Comparison of ENCODE assay signal across 14 cellular contexts in the genomic region with DNA sequence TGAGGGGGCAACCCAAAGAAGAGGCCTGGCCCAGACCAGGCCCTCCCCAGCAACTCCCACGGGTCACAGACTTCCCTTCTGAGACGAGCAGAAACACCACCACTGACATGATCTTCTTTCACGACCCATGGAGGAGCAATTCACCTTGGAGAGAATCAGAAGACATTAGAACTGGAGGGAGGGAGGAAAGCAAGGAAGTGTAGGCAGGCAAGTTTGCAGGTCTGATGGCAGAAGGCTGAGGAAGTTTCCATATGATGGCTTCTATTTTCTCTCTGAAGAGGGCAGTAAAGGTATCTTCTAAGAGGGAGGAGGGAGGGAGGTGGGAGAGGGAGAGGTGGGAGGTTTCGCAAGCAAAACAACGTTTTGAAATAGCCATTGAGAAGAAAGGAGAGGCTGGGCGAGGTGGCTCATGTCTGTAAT. TPM values are rescaled to one million over a fixed set of nuclear protein-coding genes. Genes with fewer than 3 reads are reported as not detected.
DNase-seq lines count a peak whose midpoint lies in the region; ATAC-seq and TF ChIP-seq lines count a peak whose summit lies in the region.
"Had no signal": no experiment of that assay in that cellular context is flagged by ENCODE, and none has a peak within 500 bp of the region (broad histone marks: within the 10 kb centered on the region; RNA-seq: fewer than 3 reads in every experiment).

No MANE protein-coding gene starts in this region.

- no peak overlapping the region for H2AFZ ChIP-seq in GM23338
- no peak overlapping the region for H2AFZ ChIP-seq in osteoblast (ENCODE audit: low read length)

- ATAC-seq in GM23338: no peak
- no peak for ATAC-seq in GM18502 (IDR thresholded peaks at IDR 0.05; ENCODE audit: poor library complexity, unreplicated experiment)
- no peak for ATAC-seq in HG02678 (IDR thresholded peaks at IDR 0.05; ENCODE audit: unreplicated experiment)

- H3K4me2 ChIP-seq in GM23338 (no peak overlapping the region), osteoblast (ENCODE audit: insufficient read depth, low read length) (no peak overlapping the region)
- H3K4me2 ChIP-seq: smooth muscle cell had no signal

- H4K20me1 ChIP-seq in GM23338 (replicated peaks; ENCODE audit: insufficient read depth) (no peaks in the 10 kb centered on the region), osteoblast (ENCODE audit: insufficient read depth, low read length) (no peaks in the 10 kb centered on the region)

- no peak overlapping the region for H3K27ac Mint-ChIP-seq in GM23338
- peak overlapping the region; percentile 1 for H3K27ac Mint-ChIP-seq in nephron progenitor cell

- H3K27me3 Mint-ChIP-seq in GM23338 (ENCODE audit: insufficient read depth, low read depth, poor library complexity): peaks cover 12% of the 10 kb centered on the region
- H3K27me3 Mint-ChIP-seq in nephron progenitor cell (ENCODE audit: low read depth, poor library complexity): peaks cover 3% of the 10 kb centered on the region

- H3K4me3 Mint-ChIP-seq in GM23338: 0 out of 3 replicates have a peak overlapping the region, but pooled peaks have one; percentile 2
- H3K4me3 Mint-ChIP-seq in nephron progenitor cell: peak overlapping the region; percentile 50

- no peaks in the 10 kb centered on the region for H3F3A ChIP-seq in GM23338 (replicated peaks; ENCODE audit: low read depth)

- H3K4me3 ChIP-seq in GM23338 (no peak overlapping the region), osteoblast (ENCODE audit: insufficient read depth, low read length) (no peak overlapping the region)
- H3K4me3 ChIP-seq: smooth muscle cell had no signal

- DNase-seq in GM23338 (ENCODE audit: low spot score): peak; percentile 74
- peak; percentile 69 to 84 for DNase-seq in NOMO-1 (lab: John Stamatoyannopoulos, UW; ENCODE audit: unreplicated experiment in 2 of 2)
- peak in 10 of 61 donors; percentile 19 to 68 (median 40) for DNase-seq in caudate nucleus (lab: John Stamatoyannopoulos, UW)
- no peak for DNase-seq in nephron progenitor cell
- DNase-seq in NCI-H526 (lab: John Stamatoyannopoulos, UW): no peak
- no peak for DNase-seq in osteoblast (ENCODE audit: insufficient read length, low spot score, missing footprints)
- DNase-seq: activated effector memory CD4-positive, alpha-beta T cell treated with Interleukin-2 at 50 U/mL for 16 hours; DMS79; mammary epithelial cell; NCI-H1694 treated with DMSO at 0.1 percent for 48 hours had no signal

- H3K4me1 ChIP-seq in GM23338 (ENCODE audit: insufficient read depth): peaks cover 9% of the 10 kb centered on the region
- H3K4me1 ChIP-seq in osteoblast (ENCODE audit: insufficient read depth, low read length): no peaks in the 10 kb centered on the region

- H3K9me3 Mint-ChIP-seq in GM23338: peaks cover 2% of the 10 kb centered on the region; the same call in 1 of the 3 replicates
- no peaks in the 10 kb centered on the region for H3K9me3 Mint-ChIP-seq in nephron progenitor cell

- H3K36me3 Mint-ChIP-seq in GM23338 (ENCODE audit: low read depth) (no peaks in the 10 kb centered on the region; the same call in 2 of the 3 replicates), nephron progenitor cell (ENCODE audit: low read depth) (no peaks in the 10 kb centered on the region)

- TF ChIP-seq CTCF in GM23338 (conservative IDR thresholded peaks at IDR 0.05; ENCODE audit: low read depth in 2 of 2) (peak in 1 of 2 experiments; percentile 25; a peak in 3 of 4 replicates), nephron progenitor cell (IDR thresholded peaks at IDR 0.05) (no peak), osteoblast (IDR thresholded peaks at IDR 0.05; ENCODE audit: extremely low read depth, low read depth, low read length) (no peak)

- H3K27ac ChIP-seq in GM23338 (ENCODE audit: low read depth) (no peak overlapping the region), caudate nucleus (ENCODE audit: low read depth, low read length) (peak overlapping the region; percentile 77), osteoblast (ENCODE audit: low read depth, low read length) (no peak overlapping the region)

- H3K79me2 ChIP-seq in GM23338 (replicated peaks; ENCODE audit: insufficient read depth) (no peaks in the 10 kb centered on the region), osteoblast (ENCODE audit: insufficient read depth, low read length) (no peaks in the 10 kb centered on the region)

- H3K36me3 ChIP-seq in GM23338 (ENCODE audit: insufficient read depth) (no peaks in the 10 kb centered on the region), osteoblast (ENCODE audit: insufficient read depth, low read length) (no peaks in the 10 kb centered on the region)

- H3K9me3 ChIP-seq in osteoblast (ENCODE audit: low read depth, low read length): no peaks in the 10 kb centered on the region

- no peaks in the 10 kb centered on the region for H3K9me2 ChIP-seq in GM23338 (ENCODE audit: insufficient read depth)

- H3K4me1 Mint-ChIP-seq in GM23338 (peaks cover 21% of the 10 kb centered on the region), nephron progenitor cell (peaks cover 72% of the 10 kb centered on the region)

- peaks cover 13% of the 10 kb centered on the region for H3K27me3 ChIP-seq in GM23338 (ENCODE audit: insufficient read depth)
- H3K27me3 ChIP-seq in osteoblast (ENCODE audit: insufficient read depth, low read length): peaks cover 74% of the 10 kb centered on the region

TF ChIP-seq in GM23338, 12 proteins besides CTCF, POLR2A, EP300 and RAD21 (continues in another document):
- TF ChIP-seq STAT1 (IDR thresholded peaks at IDR 0.05; ENCODE audit: unreplicated experiment): no peak
- TF ChIP-seq REST (IDR thresholded peaks at IDR 0.05; ENCODE audit: unreplicated experiment): no peak
- TF ChIP-seq NANOG (IDR thresholded peaks at IDR 0.05; ENCODE audit: borderline replicate concordance): no peak
- TF ChIP-seq ETS1 (IDR thresholded peaks at IDR 0.05): no peak
- TF ChIP-seq ZNF114 (CRISPR knock-in tag; IDR thresholded peaks at IDR 0.05): no peak
- TF ChIP-seq CREB1 (CRISPR knock-in tag; IDR thresholded peaks at IDR 0.05; ENCODE audit: low read depth): no peak

RNA-seq across cellular contexts. Expression of gene UBXN10, which starts 1.4 kb away (rescaled TPM):
- total RNA-seq in GM23338 (2014; rRNA removed; shearing (Covaris generic)): 0.58 and 0.69 TPM in 2 replicates
- polyA plus RNA-seq in GM23338 (2016; fragmentation: Nextera tagmentation; extraction: Ambion mirVana): 0.26 and 0.27 TPM in 2 replicates
- total RNA-seq in osteoblast: under 0.01 TPM in 1 of 2 replicates, not detected in the other
- polyA plus RNA-seq: mammary epithelial cell had no signal

RNA-seq across cellular contexts. Expression of gene PLA2G2C, which starts 1.8 kb away (rescaled TPM):
- total RNA-seq in GM23338 (2014; rRNA removed; shearing (Covaris generic)): not detected in 2 replicates
- polyA plus RNA-seq in GM23338 (2016; fragmentation: Nextera tagmentation; extraction: Ambion mirVana): not detected in 2 replicates
- total RNA-seq in osteoblast: not detected in 2 replicates
- total RNA-seq: glomerular endothelial cell, mammary epithelial cell had no signal
- polyA plus RNA-seq: mammary epithelial cell, smooth muscle cell had no signal

RNA-seq across cellular contexts. Expression of gene PLA2G2F, which starts 45.4 kb away (rescaled TPM):
- total RNA-seq in GM23338 (2014; rRNA removed; shearing (Covaris generic)): not detected in 2 replicates
- polyA plus RNA-seq in GM23338 (2016; fragmentation: Nextera tagmentation; extraction: Ambion mirVana): not detected in 2 replicates
- total RNA-seq in osteoblast: not detected in 2 replicates
- total RNA-seq: glomerular endothelial cell, mammary epithelial cell had no signal

Comparison
In these comparisons a context has a peak if more than half of its experiments do, and no peak if none do; other contexts are left out.
1. DNase-seq: peak in GM23338 (single experiment) and NOMO-1 (2 of 2); none in nephron progenitor cell (single experiment), NCI-H526 (0 of 2) and osteoblast (single experiment).